ENCODE assay signal across 1 cellular context in genomic region chr19:4811328-4812131, GRCh38.
TF ChIP-seq lines count a peak whose summit lies in the region.

No MANE protein-coding gene starts in this region.

TF ChIP-seq in HEK293, 187 proteins besides CTCF, POLR2A, EP300 and RAD21 (continued from another document and continues in another):
- no peak for TF ChIP-seq BCL6B (tag by site-specific recombination; IDR thresholded peaks at IDR 0.05)
- TF ChIP-seq REST (tag by site-specific recombination; IDR thresholded peaks at IDR 0.05): no peak
- no peak for TF ChIP-seq SP2 (tag by site-specific recombination; IDR thresholded peaks at IDR 0.05)
- no peak for TF ChIP-seq INSM2 (tag by site-specific recombination; IDR thresholded peaks at IDR 0.05)
- TF ChIP-seq ZNF274 (IDR thresholded peaks at IDR 0.05; ENCODE audit: low read length): no peak
- TF ChIP-seq ZNF274 (tag by site-specific recombination; IDR thresholded peaks at IDR 0.05; ENCODE audit: borderline replicate concordance): no peak
- no peak for TF ChIP-seq ZNF704 (tag by site-specific recombination; IDR thresholded peaks at IDR 0.05)
- TF ChIP-seq ZNF501 (tag by site-specific recombination; IDR thresholded peaks at IDR 0.05): no peak; the same call in 1 of the 2 replicates
- peak; percentile 95 for TF ChIP-seq HIC1 (tag by site-specific recombination; IDR thresholded peaks at IDR 0.05)
- TF ChIP-seq MZF1 (tag by site-specific recombination; IDR thresholded peaks at IDR 0.05; ENCODE audit: borderline replicate concordance): no peak
- TF ChIP-seq ZBTB11 (tag by site-specific recombination; conservative IDR thresholded peaks at IDR 0.05; ENCODE audit: low read depth): no peak
- TF ChIP-seq ZBTB1 (tag by site-specific recombination; IDR thresholded peaks at IDR 0.05): no peak
- TF ChIP-seq ZNF518A (tag by site-specific recombination; conservative IDR thresholded peaks at IDR 0.05; ENCODE audit: low read depth): no peak
- no peak for TF ChIP-seq HOXC10 (CRISPR knock-in tag; IDR thresholded peaks at IDR 0.05)
- TF ChIP-seq ZNF660 (tag by site-specific recombination; IDR thresholded peaks at IDR 0.05): no peak
- peak; percentile 86 for TF ChIP-seq ZNF600 (tag by site-specific recombination; IDR thresholded peaks at IDR 0.05)
- 0 out of 2 replicates have a peak, but pooled peaks have one; percentile 39 for TF ChIP-seq TSHZ1 (tag by site-specific recombination; IDR thresholded peaks at IDR 0.05; ENCODE audit: borderline replicate concordance)
- peak; percentile 65; the same call in 1 of the 2 replicates for TF ChIP-seq ZNF324 (tag by site-specific recombination; IDR thresholded peaks at IDR 0.05)
- TF ChIP-seq ZNF211 (tag by site-specific recombination; IDR thresholded peaks at IDR 0.05; ENCODE audit: low read depth): no peak
- TF ChIP-seq ZNF341 (tag by site-specific recombination; IDR thresholded peaks at IDR 0.05; ENCODE audit: low read depth): peak; percentile 51
- TF ChIP-seq ZNF76 (tag by site-specific recombination; IDR thresholded peaks at IDR 0.05; ENCODE audit: borderline replicate concordance, low read depth): no peak
- no peak for TF ChIP-seq ZNF202 (tag by site-specific recombination; IDR thresholded peaks at IDR 0.05; ENCODE audit: borderline replicate concordance)
- TF ChIP-seq ZNF223 (tag by site-specific recombination; IDR thresholded peaks at IDR 0.05): no peak
- no peak for TF ChIP-seq GFI1B (tag by site-specific recombination; IDR thresholded peaks at IDR 0.05)
